Comparison of ENCODE assay signal across 19 cellular contexts in genomic region chr5:88778736-88779135, GRCh38.
DNase-seq lines count a peak whose midpoint lies in the region; ATAC-seq and TF ChIP-seq lines count a peak whose summit lies in the region.
"Had no signal": no experiment of that assay in that cellular context is flagged by ENCODE, and none has a peak within 500 bp of the region (broad histone marks: within the 10 kb centered on the region; RNA-seq: fewer than 3 reads in every experiment).

No MANE protein-coding gene starts in this region.

- peaks cover 4% of the 10 kb centered on the region for H3K27me3 Mint-ChIP-seq in activated T-helper 17 cell treated with anti-CD3 and anti-CD28 coated beads, Interleukin-2, amount 50 U/mL, for 72 hours

- H3K4me3 Mint-ChIP-seq in activated T-helper 17 cell treated with anti-CD3 and anti-CD28 coated beads, Interleukin-2, amount 50 U/mL, for 72 hours = no peak overlapping the region
- H3K4me3 Mint-ChIP-seq: CD8-positive, alpha-beta memory T cell; mesothelial cell of epicardium had no signal

- H3K27ac ChIP-seq in gastroesophageal sphincter = no peak overlapping the region
- H3K27ac ChIP-seq: epithelial cell of prostate, upper lobe of left lung had no signal

- no peak for TF ChIP-seq EP300 in gastroesophageal sphincter (IDR thresholded peaks at IDR 0.05)

- H3K9me3 ChIP-seq in gastroesophageal sphincter = no peaks in the 10 kb centered on the region
- H3K9me3 ChIP-seq: upper lobe of left lung had no signal

- TF ChIP-seq POLR2A in gastroesophageal sphincter (IDR thresholded peaks at IDR 0.05) = no peak
- no peak for TF ChIP-seq POLR2A in erythroblast (IDR thresholded peaks at IDR 0.05; ENCODE audit: low read length)

- no peak for TF ChIP-seq CTCF in gastroesophageal sphincter (IDR thresholded peaks at IDR 0.05)

- H3K9me3 Mint-ChIP-seq in activated T-helper 17 cell treated with anti-CD3 and anti-CD28 coated beads, Interleukin-2, amount 50 U/mL, for 72 hours = no peaks in the 10 kb centered on the region
- H3K9me3 Mint-ChIP-seq: mesothelial cell of epicardium had no signal

- no peaks in the 10 kb centered on the region for H3K36me3 Mint-ChIP-seq in activated T-helper 17 cell treated with anti-CD3 and anti-CD28 coated beads, Interleukin-2, amount 50 U/mL, for 72 hours (ENCODE audit: low read depth)
- H3K36me3 Mint-ChIP-seq: CD8-positive, alpha-beta memory T cell; mesothelial cell of epicardium had no signal

- intact Hi-C loops in Right ventricle myocardium superior (cut with DNase I) = no loop called here
- intact Hi-C loops in cardiac septum (cut with DNase I) = no loop called here

- 67 to 74% methylated on average over 5 of the region's 5 CpGs for WGBS in gastroesophageal sphincter (ENCODE audit: low coverage in 1 of 2), 2 donors

- H3K4me1 Mint-ChIP-seq in activated T-helper 17 cell treated with anti-CD3 and anti-CD28 coated beads, Interleukin-2, amount 50 U/mL, for 72 hours = no peaks in the 10 kb centered on the region
- H3K4me1 Mint-ChIP-seq: CD8-positive, alpha-beta memory T cell had no signal

- no peak overlapping the region for H3K27ac Mint-ChIP-seq in activated T-helper 17 cell treated with anti-CD3 and anti-CD28 coated beads, Interleukin-2, amount 50 U/mL, for 72 hours
- H3K27ac Mint-ChIP-seq: CD8-positive, alpha-beta memory T cell; mesothelial cell of epicardium had no signal

- H3K27me3 ChIP-seq in gastroesophageal sphincter = no peaks in the 10 kb centered on the region
- H3K27me3 ChIP-seq: upper lobe of left lung had no signal

- H3K4me1 ChIP-seq in gastroesophageal sphincter = no peaks in the 10 kb centered on the region

- no peak overlapping the region for H3K4me3 ChIP-seq in gastroesophageal sphincter
- H3K4me3 ChIP-seq: skin epidermis, upper lobe of left lung had no signal

- ATAC-seq in Right ventricle myocardium superior (ENCODE audit: poor library complexity) = peak; percentile 59
- ATAC-seq in gastroesophageal sphincter = peak; percentile 50
- ATAC-seq in activated T-helper 17 cell treated with anti-CD3 and anti-CD28 coated beads, Interleukin-2, amount 50 U/mL, for 72 hours (replicated peaks) = no peak
- ATAC-seq in HG02840 (IDR thresholded peaks at IDR 0.05; ENCODE audit: low FRiP score, unreplicated experiment) = no peak

- DNase-seq in Right ventricle myocardium superior (no peak), cardiac septum (ENCODE audit: low spot score) (no peak), occipital lobe (lab: John Stamatoyannopoulos, UW) (peak; percentile 17), erythroblast (lab: John Stamatoyannopoulos, UW) (no peak), KBM-7 (no peak)
- DNase-seq: activated CD4-positive, CD25-positive, alpha-beta regulatory T cell treated with anti-CD3 and anti-CD28 coated beads, Interleukin-2, amount 50 U/mL, for 72 hours; activated gamma-delta T cell; CD8-positive, alpha-beta memory T cell; islet precursor cell; NCI-H1436; NCI-H2227 treated with DMSO at 0.1 percent for 48 hours; SHP77; upper lobe of left lung had no signal

- no peaks in the 10 kb centered on the region for H3K36me3 ChIP-seq in gastroesophageal sphincter
- H3K36me3 ChIP-seq: upper lobe of left lung had no signal

- in situ Hi-C loops in KBM-7 (cut with MboI; ENCODE audit: low pct_unique_long_range_greater_than_20kb, low sequenced_read_pairs) = no loop called here

Comparison
In these comparisons a context has a peak if more than half of its experiments do, and no peak if none do; other contexts are left out.
1. ATAC-seq: peak in Right ventricle myocardium superior (single experiment) and gastroesophageal sphincter (single experiment); none in activated T-helper 17 cell treated with anti-CD3 and anti-CD28 coated beads, Interleukin-2, amount 50 U/mL, for 72 hours (single experiment) and HG02840 (single experiment).